In the genomic region with DNA sequence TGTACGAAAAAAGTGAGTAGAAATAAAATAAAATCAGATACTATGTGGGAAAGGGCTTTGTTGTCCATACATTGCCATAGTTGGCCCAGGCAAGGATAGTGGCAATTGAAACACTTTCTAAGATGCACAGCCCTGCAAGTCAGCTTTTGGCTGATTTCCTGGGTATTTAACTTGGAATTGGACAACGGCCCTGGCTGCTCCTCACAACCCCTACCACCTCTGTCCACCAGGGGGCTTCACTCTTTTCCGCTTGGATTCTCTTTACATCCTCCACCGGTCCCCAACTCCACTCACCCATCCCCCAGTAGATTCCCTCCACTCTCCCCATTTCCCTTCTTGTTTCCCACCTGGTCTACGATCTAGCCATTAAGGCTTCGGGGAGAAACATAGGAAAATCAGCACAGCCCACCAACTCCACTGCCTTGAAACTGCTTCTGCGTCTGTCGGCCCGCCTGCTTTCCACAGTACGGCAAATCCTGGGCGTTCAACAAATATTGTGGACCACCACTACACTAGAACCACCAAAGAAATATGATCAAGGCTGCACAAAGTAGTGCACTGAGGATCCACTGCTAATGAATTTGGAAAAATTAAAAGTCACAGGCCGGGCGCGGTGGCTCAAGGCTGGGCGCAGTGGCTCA, we compare ENCODE assay signal across 7 cellular contexts. TPM values are rescaled to one million over a fixed set of nuclear protein-coding genes. Genes with fewer than 3 reads are reported as not detected.
DNase-seq lines count a peak whose midpoint lies in the region; ATAC-seq, FAIRE-seq and TF ChIP-seq lines count a peak whose summit lies in the region.

No MANE protein-coding gene starts in this region.

- peaks cover 0 to 19% (median 7%) of the 10 kb centered on the region in 4 donors for H3K4me1 ChIP-seq in right lobe of liver

- DNase-seq in GM12891 (ENCODE audit: insufficient read length, low spot score) (peak; percentile 47), NCI-H1105 (lab: John Stamatoyannopoulos, UW) (peak; percentile 5), WERI-Rb-1 (peak; percentile 81), cerebellar cortex (ENCODE audit: low spot score) (peak; percentile 53), right lobe of liver (peak in 2 of 3 donors; percentile 61 to 76), NCI-H2081 treated with DMSO at 0.1 percent for 48 hours (lab: John Stamatoyannopoulos, UW) (no peak)
- peak; percentile 11 to 17 for DNase-seq in stimulated activated CD8-positive, alpha-beta memory T cell treated with anti-CD3 and anti-CD28 coated beads, Interleukin-2, amount 100 ng/mL, for 1 hour (ENCODE audit: low read depth in 2 of 2)

- no peak overlapping the region for H3K27ac ChIP-seq in WERI-Rb-1
- no peak overlapping the region for H3K27ac ChIP-seq in right lobe of liver

- TF ChIP-seq CTCF in WERI-Rb-1 (IDR thresholded peaks at IDR 0.05; ENCODE audit: low read depth, low read length) (peak; percentile 98), right lobe of liver (IDR thresholded peaks at IDR 0.05) (peak; percentile 76 to 85 (median 83))

- peak; percentile 63 to 73 (median 68) for ATAC-seq in right lobe of liver

- H3K36me3 ChIP-seq in WERI-Rb-1 (no peaks in the 10 kb centered on the region), right lobe of liver (no peaks in the 10 kb centered on the region)

- intact Hi-C loops in right lobe of liver (cut with DNase I): no loop called here

- H3K4me3 ChIP-seq in WERI-Rb-1 (ENCODE audit: low read depth, low read length) (no peak overlapping the region), right lobe of liver (no peak overlapping the region)

- H3K9me3 ChIP-seq in WERI-Rb-1 (ENCODE audit: severe bottlenecking): no peaks in the 10 kb centered on the region
- no peaks in the 10 kb centered on the region for H3K9me3 ChIP-seq in right lobe of liver

- H3K27me3 ChIP-seq in WERI-Rb-1 (ENCODE audit: insufficient read depth, low read depth, severe bottlenecking): peaks cover 83% of the 10 kb centered on the region
- no peaks in the 10 kb centered on the region for H3K27me3 ChIP-seq in right lobe of liver

- 47% methylated on average over 11 of the region's 15 CpGs for WGBS in right lobe of liver (ENCODE audit: insufficient coverage, low coverage, low lambda C conversion rate, missing lambda C conversion rate)

- FAIRE-seq in GM12891 (lab: Jason Lieb, UNC): no peak

- no peak for TF ChIP-seq POLR2A in GM12891 (IDR thresholded peaks at IDR 0.05; ENCODE audit: low read depth, low read length)
- no peak for TF ChIP-seq POLR2A in right lobe of liver (IDR thresholded peaks at IDR 0.05)

TF ChIP-seq in GM12891, 5 proteins besides CTCF, POLR2A, EP300 and RAD21:
- TF ChIP-seq SPI1 (IDR thresholded peaks at IDR 0.05; ENCODE audit: low read depth, low read length) (no peak), TAF1 (IDR thresholded peaks at IDR 0.05; ENCODE audit: low read depth, low read length) (no peak), POLR2AphosphoS5 (IDR thresholded peaks at IDR 0.05; ENCODE audit: low read depth, low read length) (no peak), PAX5 (IDR thresholded peaks at IDR 0.05; ENCODE audit: insufficient read depth, low read length, severe bottlenecking) (no peak), POU2F2 (IDR thresholded peaks at IDR 0.05; ENCODE audit: low read depth, low read length) (no peak)
TF ChIP-seq in GM12891: peak in this region for 0.

RNA-seq across cellular contexts. Expression of a gene that starts 48.6 kb away (rescaled TPM):
- 119 TPM for polyA plus RNA-seq in GM12891 (2012; ENCODE audit: low read depth, missing spikeins)
- 100 to 1,000 TPM in 2 of 6 experiments, 10 to 100 TPM in 4; 50.2 to 216 (median 64.9) TPM for total RNA-seq in right lobe of liver
